Comparison of ENCODE assay signal across 17 cellular contexts in the genomic region with DNA sequence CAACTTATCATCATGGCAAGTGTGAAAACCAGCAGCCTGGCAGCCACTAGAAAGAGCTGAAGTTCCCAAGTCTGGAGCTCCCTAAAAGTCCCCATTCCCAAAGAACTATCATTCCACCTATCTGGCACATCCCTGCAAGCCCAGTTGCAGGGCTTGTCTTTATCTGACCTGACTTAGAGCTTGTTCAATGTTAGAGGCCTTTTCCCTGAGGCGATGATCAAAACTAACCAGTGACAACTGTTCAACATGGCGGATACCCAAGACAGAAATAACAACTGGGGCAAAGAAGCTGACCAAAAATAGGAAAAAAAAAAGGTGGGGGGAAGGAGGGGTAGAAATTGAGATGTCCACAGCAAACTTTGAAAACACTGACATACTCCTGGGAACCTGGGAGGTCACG. TPM values are rescaled to one million over a fixed set of nuclear protein-coding genes. Genes with fewer than 3 reads are reported as not detected.
DNase-seq lines count a peak whose midpoint lies in the region; ATAC-seq, FAIRE-seq and TF ChIP-seq lines count a peak whose summit lies in the region.
"Had no signal": no experiment of that assay in that cellular context is flagged by ENCODE, and none has a peak within 500 bp of the region (broad histone marks: within the 10 kb centered on the region; RNA-seq: fewer than 3 reads in every experiment).

No MANE protein-coding gene starts in this region.

- H3K27me3 ChIP-seq in heart left ventricle = no peaks in the 10 kb centered on the region
- no peaks in the 10 kb centered on the region for H3K27me3 ChIP-seq in RWPE2 (ENCODE audit: insufficient read depth, poor library complexity, severe bottlenecking)
- no peaks in the 10 kb centered on the region for H3K27me3 ChIP-seq in keratinocyte (ENCODE audit: control insufficient read depth, extremely low read depth, insufficient read depth, low read length)
- no peaks in the 10 kb centered on the region for H3K27me3 ChIP-seq in vagina

- H3K4me3 ChIP-seq in heart left ventricle (no peak overlapping the region), RWPE2 (ENCODE audit: severe bottlenecking) (no peak overlapping the region), keratinocyte (ENCODE audit: control insufficient read depth in 2 of 3, extremely low read depth in 1 of 3, insufficient read depth in 2 of 3, low read depth in 1 of 3, low read length in 3 of 3) (no peak overlapping the region), vagina (no peak overlapping the region)
- H3K4me3 ChIP-seq: GM12878 had no signal

- H3K4me1 ChIP-seq in heart left ventricle = peaks cover 0 to 24% (median 10%) of the 10 kb centered on the region in 12 donors
- peaks cover 65% of the 10 kb centered on the region for H3K4me1 ChIP-seq in RWPE2 (ENCODE audit: insufficient read depth, poor library complexity, severe bottlenecking)
- H3K4me1 ChIP-seq in keratinocyte (ENCODE audit: control insufficient read depth, extremely low read depth, insufficient read depth, low read length) = peaks cover 60% of the 10 kb centered on the region
- H3K4me1 ChIP-seq in vagina = peaks cover 31% of the 10 kb centered on the region

- H4K20me1 ChIP-seq in keratinocyte (ENCODE audit: control insufficient read depth, extremely low read depth, insufficient read depth, low read length) = no peaks in the 10 kb centered on the region

- H3K36me3 ChIP-seq in heart left ventricle = peaks cover 0 to 52% (median 22%) of the 10 kb centered on the region in 9 donors
- peaks cover 54% of the 10 kb centered on the region for H3K36me3 ChIP-seq in RWPE2 (ENCODE audit: low read depth)
- H3K36me3 ChIP-seq in keratinocyte (ENCODE audit: control insufficient read depth in 2 of 2, extremely low read depth in 1 of 2, insufficient read depth in 2 of 2, low read length in 2 of 2) = peaks cover 4 to 5% of the 10 kb centered on the region in 2 experiments
- H3K36me3 ChIP-seq in vagina = peaks cover 0 to 19% of the 10 kb centered on the region in 2 donors

- WGBS in heart left ventricle, 4 donors = 81 to 87% (median 83%) methylated on average over 3 of the region's 3 CpGs

- no peak overlapping the region for H3K9ac ChIP-seq in keratinocyte (ENCODE audit: control insufficient read depth, extremely low read depth, insufficient read depth, low read length)

- TF ChIP-seq POLR2A in heart left ventricle (IDR thresholded peaks at IDR 0.05) = no peak
- no peak for TF ChIP-seq POLR2A in vagina (IDR thresholded peaks at IDR 0.05)

- H3K79me2 ChIP-seq in keratinocyte (ENCODE audit: control insufficient read depth, insufficient read depth, low read length) = peaks cover 42% of the 10 kb centered on the region

- H3K27ac ChIP-seq in heart left ventricle (peak overlapping the region in 1 of 12 donors; percentile 9), RWPE2 (ENCODE audit: poor library complexity, severe bottlenecking) (peak overlapping the region; percentile 100), keratinocyte (ENCODE audit: control insufficient read depth, insufficient read depth, low read length) (peak overlapping the region; percentile 97), vagina (peak overlapping the region; percentile 64)

- DNase-seq in heart left ventricle (no peak), left cardiac atrium (no peak), RWPE2 (ENCODE audit: low spot score) (no peak), keratinocyte (ENCODE audit: low read depth, low spot score) (no peak), vagina (ENCODE audit: extremely low spot score in 2 of 2) (no peak)
- DNase-seq in activated CD4-positive, CD25-positive, alpha-beta regulatory T cell treated with anti-CD3 and anti-CD28 coated beads, Interleukin-2, amount 50 U/mL, for 72 hours = no peak
- DNase-seq: AML-193, Karpas-422, NCI-H1105 treated with DMSO at 0.1 percent for 48 hours, NCI-H187 treated with DMSO at 0.1 percent for 48 hours, NCI-H510A, NCI-H82, SHP77 treated with DMSO at 0.1 percent for 48 hours had no signal

- no peak overlapping the region for H2AFZ ChIP-seq in keratinocyte (ENCODE audit: control insufficient read depth, low read length)

- ATAC-seq in heart left ventricle (peak in 3 of 4 donors; percentile 36 to 74 (median 58)), left cardiac atrium (no peak), RWPE2 (ENCODE audit: low read depth) (no peak), GM21723 (IDR thresholded peaks at IDR 0.05; ENCODE audit: unreplicated experiment) (no peak)
- ATAC-seq: GM12878 had no signal

- no peaks in the 10 kb centered on the region for H3K9me1 ChIP-seq in keratinocyte (ENCODE audit: control insufficient read depth, extremely low read depth, insufficient read depth, low read length)

- dilution Hi-C loops in keratinocyte (cut with MboI; ENCODE audit: extremely low pct_ligation_motif_present, low sequenced_read_pairs) = no loop called here

- intact Hi-C loops in heart left ventricle (cut with DNase I) (no loop called here), left cardiac atrium (cut with DNase I) (no loop called here), vagina (cut with DNase I) (no loop called here)

- no peak overlapping the region for H3K4me2 ChIP-seq in keratinocyte (ENCODE audit: control insufficient read depth, extremely low read depth, insufficient read depth, low read depth, low read length)

- FAIRE-seq in keratinocyte (lab: Jason Lieb, UNC) = peak; percentile 65
- FAIRE-seq: GM12878 had no signal

- no peak for TF ChIP-seq CTCF in heart left ventricle (IDR thresholded peaks at IDR 0.05)
- no peak for TF ChIP-seq CTCF in RWPE2 (IDR thresholded peaks at IDR 0.05; ENCODE audit: poor library complexity, severe bottlenecking)
- TF ChIP-seq CTCF in keratinocyte (optimal IDR thresholded peaks at IDR 0.05 in 1 of 3, IDR thresholded peaks at IDR 0.05 in 1 of 3, conservative IDR thresholded peaks at IDR 0.05 in 1 of 3; ENCODE audit: extremely low read depth in 1 of 3, insufficient read depth in 2 of 3, low read length in 3 of 3) = no peak
- TF ChIP-seq CTCF in vagina (IDR thresholded peaks at IDR 0.05) = no peak

- H3K9me3 ChIP-seq in heart left ventricle = peaks cover 0 to 11% (median 0%) of the 10 kb centered on the region in 12 donors
- H3K9me3 ChIP-seq in RWPE2 (ENCODE audit: severe bottlenecking) = no peaks in the 10 kb centered on the region
- no peaks in the 10 kb centered on the region for H3K9me3 ChIP-seq in keratinocyte (ENCODE audit: control insufficient read depth, low read depth, low read length)
- no peaks in the 10 kb centered on the region for H3K9me3 ChIP-seq in vagina

RNA-seq across cellular contexts. Expression of gene RNU4ATAC, which starts 24.5 kb away (rescaled TPM):
- total RNA-seq in heart left ventricle = not detected
- not detected for polyA plus RNA-seq in heart left ventricle
- total RNA-seq in left cardiac atrium = 10 to 100 TPM in 1 of 2 donors, not detected in 1; 24.3 TPM
- polyA plus RNA-seq in keratinocyte = not detected in 3 replicates
- not detected for polyA plus RNA-seq in keratinocyte (2011; ENCODE audit: low read depth)
- not detected in 2 replicates for polyA plus RNA-seq in keratinocyte (2011; cell fraction: cytosol; rRNA removed)
- not detected in 2 replicates for polyA plus RNA-seq in keratinocyte (2011; cell fraction: nucleus; rRNA removed)
- not detected in 2 replicates for polyA plus RNA-seq in keratinocyte (2012; ENCODE audit: low replicate concordance)
- polyA minus RNA-seq in keratinocyte = under 0.01 TPM in 3 replicates
- 1,401 TPM for polyA minus RNA-seq in keratinocyte (2011; cell fraction: cytosol; rRNA and poly(A)+ RNA removed)
- polyA minus RNA-seq in keratinocyte (2011; cell fraction: nucleus; rRNA and poly(A)+ RNA removed) = under 0.01 TPM in 2 replicates
- total RNA-seq in vagina = not detected
- total RNA-seq: A673, G401, GM12878 had no signal

Comparison
In these comparisons a context has a peak if more than half of its experiments do, and no peak if none do; other contexts are left out.
1. ATAC-seq: peak in heart left ventricle (3 of 4); none in left cardiac atrium (0 of 2), RWPE2 (single experiment) and GM21723 (single experiment).